Comparison of ENCODE assay signal across 11 cellular contexts in the genomic region with DNA sequence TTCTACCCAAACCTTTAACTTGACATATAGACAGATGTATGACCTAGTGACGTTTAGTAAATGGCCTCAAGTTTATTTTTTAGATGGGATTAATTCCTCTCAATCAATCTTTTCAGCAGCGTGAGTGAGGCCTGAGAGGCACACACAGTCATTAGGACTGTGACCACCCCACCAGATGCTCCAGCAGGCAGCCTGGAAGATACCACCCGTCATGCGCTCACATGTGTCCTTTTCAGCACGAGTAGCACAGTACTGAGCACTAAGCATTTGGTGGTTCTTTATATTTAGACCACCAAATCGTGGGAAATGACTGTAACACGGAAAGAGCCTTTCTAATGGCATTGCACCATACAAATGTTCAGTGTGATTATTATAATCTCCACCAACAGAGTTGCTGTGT.
DNase-seq lines count a peak whose midpoint lies in the region; ATAC-seq and TF ChIP-seq lines count a peak whose summit lies in the region.
"Had no signal": no experiment of that assay in that cellular context is flagged by ENCODE, and none has a peak within 500 bp of the region (broad histone marks: within the 10 kb centered on the region; RNA-seq: fewer than 3 reads in every experiment).

No MANE protein-coding gene starts in this region.

- H3K36me3 ChIP-seq in BE2C = no peaks in the 10 kb centered on the region
- H3K36me3 ChIP-seq in suprapubic skin = no peaks in the 10 kb centered on the region
- H3K36me3 ChIP-seq: brain microvascular endothelial cell had no signal

- H3K27ac ChIP-seq in suprapubic skin = no peak overlapping the region
- H3K27ac ChIP-seq: brain microvascular endothelial cell, C4-2B had no signal

- 70% methylated on average over 7 of the region's 7 CpGs for WGBS in suprapubic skin

- peak; percentile 24 for DNase-seq in BE2C
- no peak for DNase-seq in WTC11 (ENCODE audit: low spot score)
- DNase-seq in suprapubic skin (ENCODE audit: low spot score in 2 of 2) = no peak
- no peak for DNase-seq in NOMO-1 treated with DMSO at 0.1 percent for 48 hours (lab: John Stamatoyannopoulos, UW; ENCODE audit: unreplicated experiment)
- DNase-seq in COR-L47 (lab: John Stamatoyannopoulos, UW) = no peak
- no peak for DNase-seq in stimulated activated CD4-positive, alpha-beta T cell treated with anti-CD3 and anti-CD28 coated beads, Interleukin-1b, Interleukin-23, amount 100 ng/mL, for 48 hours

- H3K9me3 ChIP-seq in BE2C (no peaks in the 10 kb centered on the region), suprapubic skin (no peaks in the 10 kb centered on the region)

- no peaks in the 10 kb centered on the region for H3K36me3 Mint-ChIP-seq in WTC11
- H3K36me3 Mint-ChIP-seq: IgD-negative memory B cell had no signal

- TF ChIP-seq EP300 in suprapubic skin (IDR thresholded peaks at IDR 0.05) = no peak

- no peak for TF ChIP-seq POLR2A in suprapubic skin (IDR thresholded peaks at IDR 0.05)

- no peaks in the 10 kb centered on the region for H3K27me3 Mint-ChIP-seq in WTC11 (ENCODE audit: low read depth)

- POLR2A ChIA-PET in WTC11 (lab: Charles Lee) = no interaction called here

- peak; percentile 24 for ATAC-seq in GM19438 (IDR thresholded peaks at IDR 0.05; ENCODE audit: low read depth, unreplicated experiment)
- ATAC-seq in HG03025 (IDR thresholded peaks at IDR 0.05; ENCODE audit: low FRiP score, unreplicated experiment) = peak; percentile 14
- ATAC-seq in WTC11 = peak; percentile 60

- peaks cover 9% of the 10 kb centered on the region for H3K9me3 Mint-ChIP-seq in WTC11
- H3K9me3 Mint-ChIP-seq: IgD-negative memory B cell had no signal

- peak overlapping the region; percentile 1; the same call in 1 of the 2 replicates for H3K4me3 ChIP-seq in BE2C (ENCODE audit: low read depth, low read length)
- no peak overlapping the region for H3K4me3 ChIP-seq in suprapubic skin

- H3K27ac Mint-ChIP-seq in WTC11 = no peak overlapping the region
- H3K27ac Mint-ChIP-seq: IgD-negative memory B cell had no signal

- H3K27me3 ChIP-seq in BE2C (no peaks in the 10 kb centered on the region), suprapubic skin (no peaks in the 10 kb centered on the region)
- H3K27me3 ChIP-seq: brain microvascular endothelial cell had no signal

- CTCF ChIA-PET in WTC11 (lab: Charles Lee) = interaction anchor here (0.5 to 1.9 kb wide), 41 partner anchors 10 to 650 kb away, joined by 3 to 41 read pairs (median 5); partner anchors contain the start of gene PDGFD

- H3K4me1 Mint-ChIP-seq in WTC11 = peaks cover 20% of the 10 kb centered on the region

- peaks cover 3% of the 10 kb centered on the region for H3K4me1 ChIP-seq in BE2C
- no peaks in the 10 kb centered on the region for H3K4me1 ChIP-seq in suprapubic skin

- H3K4me3 Mint-ChIP-seq in WTC11 = peak overlapping the region; percentile 16
- H3K4me3 Mint-ChIP-seq: IgD-negative memory B cell had no signal

- TF ChIP-seq CTCF in BE2C (IDR thresholded peaks at IDR 0.05; ENCODE audit: low read depth, low read length) = no peak
- TF ChIP-seq CTCF in WTC11 (IDR thresholded peaks at IDR 0.05) = no peak
- TF ChIP-seq CTCF in suprapubic skin (IDR thresholded peaks at IDR 0.05) = no peak

TF ChIP-seq in WTC11, 78 proteins besides CTCF, POLR2A, EP300 and RAD21:
- TF ChIP-seq FOXK1 (CRISPR knock-in tag; IDR thresholded peaks at IDR 0.05) = no peak
- no peak for TF ChIP-seq ZNF396 (CRISPR knock-in tag; IDR thresholded peaks at IDR 0.05; ENCODE audit: borderline replicate concordance)
- TF ChIP-seq ZSCAN18 (CRISPR knock-in tag; IDR thresholded peaks at IDR 0.05) = no peak
- no peak for TF ChIP-seq MAX (CRISPR knock-in tag; IDR thresholded peaks at IDR 0.05)
TF ChIP-seq in WTC11: peak in this region for 0.
